Comparison of ENCODE assay signal across 8 cellular contexts in the genomic region with DNA sequence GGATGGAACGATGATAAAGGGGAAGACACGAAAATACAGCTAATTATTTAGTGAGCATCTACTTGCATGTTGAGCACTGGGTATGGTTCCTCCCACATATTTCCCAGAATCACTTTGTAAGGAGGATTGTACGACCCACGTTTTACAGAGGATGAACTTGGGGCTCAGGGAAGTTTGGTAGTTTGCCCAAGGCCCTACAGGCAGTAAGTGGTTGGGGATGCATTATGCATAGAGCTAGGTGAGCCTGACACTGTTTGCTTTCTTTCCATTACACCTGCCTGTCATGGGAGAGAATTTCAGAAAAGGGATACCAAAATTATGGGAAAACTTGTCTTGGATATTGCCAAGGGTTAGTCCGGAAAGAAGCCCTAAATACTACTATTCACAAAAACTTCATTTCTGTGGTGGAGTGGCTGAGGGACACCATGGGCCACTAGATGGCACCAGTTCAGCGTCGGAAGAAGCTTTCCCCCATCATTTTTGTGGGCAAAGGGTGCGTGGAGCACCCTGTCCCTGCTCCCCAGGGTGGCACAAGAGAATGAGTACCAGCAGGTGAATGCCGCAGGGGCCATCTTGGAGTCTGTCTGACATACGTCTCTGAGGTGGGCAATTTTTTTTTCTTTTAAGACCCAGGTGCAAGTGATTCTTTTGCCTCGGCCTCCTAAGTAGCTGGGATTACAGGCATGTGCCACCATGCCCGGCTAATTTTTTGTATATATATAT.
DNase-seq lines count a peak whose midpoint lies in the region; ATAC-seq and TF ChIP-seq lines count a peak whose summit lies in the region.

No MANE protein-coding gene starts in this region.

- no peak overlapping the region for H3K27ac ChIP-seq in coronary artery

- H3K27ac Mint-ChIP-seq in memory B cell: no peak overlapping the region
- peak overlapping the region; percentile 42 for H3K27ac Mint-ChIP-seq in stimulated activated naive B cell treated with anti-CD40 and anti-IgM and Interleukin-4, amounts not matched to agents 10 μg/mL and 1 μg/mL and 100 μg/mL, for 72 hours

- H3K9me3 Mint-ChIP-seq in memory B cell: no peaks in the 10 kb centered on the region
- peaks cover 0 to 2% of the 10 kb centered on the region in 2 donors for H3K9me3 Mint-ChIP-seq in stimulated activated naive B cell treated with anti-CD40 and anti-IgM and Interleukin-4, amounts not matched to agents 10 μg/mL and 1 μg/mL and 100 μg/mL, for 72 hours

- peak; percentile 44 for DNase-seq in ACHN
- peak; percentile 47 for DNase-seq in GM19240 (ENCODE audit: insufficient read length, low spot score)
- DNase-seq in NCI-H2227 (lab: John Stamatoyannopoulos, UW; ENCODE audit: unreplicated experiment): peak; percentile 55
- peak; percentile 15 to 37 for DNase-seq in activated CD4-positive, alpha-beta T cell treated with anti-CD3 and anti-CD28 coated beads for 24 hours (ENCODE audit: low read depth in 2 of 2)
- no peak for DNase-seq in coronary artery (ENCODE audit: low spot score)
- peak; percentile 43 to 51 for DNase-seq in memory B cell (ENCODE audit: low spot score in 2 of 2)
- DNase-seq in stimulated activated naive B cell treated with anti-CD40 and anti-IgM and Interleukin-4, amounts not matched to agents 10 μg/mL and 1 μg/mL and 100 μg/mL, for 72 hours: peak; percentile 22
- no peak for DNase-seq in ecto neural progenitor cell (ENCODE audit: low spot score)

- no peaks in the 10 kb centered on the region for H3K36me3 Mint-ChIP-seq in memory B cell
- no peaks in the 10 kb centered on the region for H3K36me3 Mint-ChIP-seq in stimulated activated naive B cell treated with anti-CD40 and anti-IgM and Interleukin-4, amounts not matched to agents 10 μg/mL and 1 μg/mL and 100 μg/mL, for 72 hours

- peak; percentile 73 for ATAC-seq in memory B cell (ENCODE audit: low read depth)
- peak; percentile 84 to 87 for ATAC-seq in stimulated activated naive B cell treated with anti-CD40 and anti-IgM and Interleukin-4, amounts not matched to agents 10 μg/mL and 1 μg/mL and 100 μg/mL, for 72 hours (replicated peaks)

- H3K4me3 Mint-ChIP-seq in memory B cell: no peak overlapping the region
- H3K4me3 Mint-ChIP-seq in stimulated activated naive B cell treated with anti-CD40 and anti-IgM and Interleukin-4, amounts not matched to agents 10 μg/mL and 1 μg/mL and 100 μg/mL, for 72 hours: no peak overlapping the region

- in situ Hi-C loops in ACHN (cut with HindIII; ENCODE audit: low pct_ligation_motif_present, low pct_unique_long_range_greater_than_20kb, low sequenced_read_pairs): no loop called here

- no peak overlapping the region for H3K4me3 ChIP-seq in coronary artery

- H3K27me3 Mint-ChIP-seq in memory B cell: peaks cover 4% of the 10 kb centered on the region
- peaks cover 8 to 18% of the 10 kb centered on the region in 2 donors for H3K27me3 Mint-ChIP-seq in stimulated activated naive B cell treated with anti-CD40 and anti-IgM and Interleukin-4, amounts not matched to agents 10 μg/mL and 1 μg/mL and 100 μg/mL, for 72 hours

- H3K4me1 Mint-ChIP-seq in memory B cell: no peaks in the 10 kb centered on the region
- H3K4me1 Mint-ChIP-seq in stimulated activated naive B cell treated with anti-CD40 and anti-IgM and Interleukin-4, amounts not matched to agents 10 μg/mL and 1 μg/mL and 100 μg/mL, for 72 hours: no peaks in the 10 kb centered on the region

- peak; percentile 71 for TF ChIP-seq CTCF in coronary artery (IDR thresholded peaks at IDR 0.05)

Comparison
In these comparisons a context has a peak if more than half of its experiments do, and no peak if none do; other contexts are left out.
1. DNase-seq: peak in ACHN (single experiment), GM19240 (single experiment), NCI-H2227 (single experiment), activated CD4-positive, alpha-beta T cell treated with anti-CD3 and anti-CD28 coated beads for 24 hours (2 of 2), memory B cell (2 of 2) and stimulated activated naive B cell treated with anti-CD40 and anti-IgM and Interleukin-4, amounts not matched to agents 10 μg/mL and 1 μg/mL and 100 μg/mL, for 72 hours (single experiment); none in coronary artery (single experiment) and ecto neural progenitor cell (single experiment).